Comparison of ENCODE assay signal across 20 cellular contexts in the genomic region with DNA sequence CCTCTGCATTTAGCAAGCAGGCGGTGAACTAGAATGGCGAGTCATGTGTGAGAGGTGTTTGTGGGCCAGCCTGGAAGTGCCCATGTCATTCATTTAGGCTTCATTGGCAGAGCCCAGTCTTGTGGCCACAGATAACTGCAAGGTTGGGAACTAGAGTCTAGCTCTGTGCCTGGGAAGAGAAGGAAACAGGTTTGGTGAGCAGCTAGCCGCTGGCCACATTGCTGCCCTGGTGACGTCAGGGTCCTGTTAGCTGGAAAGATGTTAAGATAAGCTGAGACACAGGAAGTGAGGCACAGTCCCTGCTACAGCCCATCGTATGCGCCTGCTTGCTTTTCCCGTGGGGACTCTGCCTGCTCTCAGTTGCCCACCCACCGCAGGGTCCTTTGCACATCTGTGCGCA.
DNase-seq lines count a peak whose midpoint lies in the region; ATAC-seq and TF ChIP-seq lines count a peak whose summit lies in the region.
"Had no signal": no experiment of that assay in that cellular context is flagged by ENCODE, and none has a peak within 500 bp of the region (broad histone marks: within the 10 kb centered on the region; RNA-seq: fewer than 3 reads in every experiment).

No MANE protein-coding gene starts in this region.

- no peak overlapping the region for H3K27ac Mint-ChIP-seq in activated CD8-positive, alpha-beta T cell treated with anti-CD3 and anti-CD28 coated beads, Interleukin-2, amount 10 ng/mL, durations not matched to agents 7 days and 5 days
- H3K27ac Mint-ChIP-seq in natural killer cell = peak overlapping the region in 1 of 2 donors; percentile 19

- TF ChIP-seq EP300 in suprapubic skin (IDR thresholded peaks at IDR 0.05) = no peak

- POLR2A ChIA-PET in HEK293 (lab: Yijun Ruan, JAX) = no interaction called here
- POLR2A ChIA-PET in activated CD8-positive, alpha-beta T cell treated with anti-CD3 and anti-CD28 coated beads, Interleukin-2, amount 10 ng/mL, durations not matched to agents 7 days and 5 days (lab: Charles Lee) = no interaction called here

- CTCF ChIA-PET in HEK293 (lab: Yijun Ruan, JAX) = interaction anchor here (0.6 kb wide), 1 partner anchor 433 kb away, joined by 4 read pairs; no protein-coding TSS in a partner anchor
- CTCF ChIA-PET in activated CD8-positive, alpha-beta T cell treated with anti-CD3 and anti-CD28 coated beads, Interleukin-2, amount 10 ng/mL, durations not matched to agents 7 days and 5 days (lab: Charles Lee) = interaction anchor here (0.6 kb wide), 1 partner anchor 320 kb away, joined by 4 read pairs; no protein-coding TSS in a partner anchor

- H3K27me3 ChIP-seq in suprapubic skin = no peaks in the 10 kb centered on the region

- no peaks in the 10 kb centered on the region; the same call in 1 of the 2 replicates for H3K9me3 ChIP-seq in HEK293 (ENCODE audit: control insufficient read depth, insufficient read depth, low read depth, low read length)
- no peaks in the 10 kb centered on the region for H3K9me3 ChIP-seq in suprapubic skin

- no peaks in the 10 kb centered on the region for H3K36me3 ChIP-seq in HEK293 (ENCODE audit: control insufficient read depth in 2 of 2, insufficient read depth in 1 of 2, low read length in 2 of 2)
- H3K36me3 ChIP-seq in suprapubic skin = no peaks in the 10 kb centered on the region
- H3K36me3 ChIP-seq: WERI-Rb-1 had no signal

- TF ChIP-seq CTCF in HEK293 (tag by site-specific recombination; IDR thresholded peaks at IDR 0.05) = no peak
- no peak for TF ChIP-seq CTCF in natural killer cell (IDR thresholded peaks at IDR 0.05)
- no peak for TF ChIP-seq CTCF in suprapubic skin (IDR thresholded peaks at IDR 0.05)

- no peaks in the 10 kb centered on the region for H3K36me3 Mint-ChIP-seq in activated CD8-positive, alpha-beta T cell treated with anti-CD3 and anti-CD28 coated beads, Interleukin-2, amount 10 ng/mL, durations not matched to agents 7 days and 5 days (ENCODE audit: low read depth)
- H3K36me3 Mint-ChIP-seq in natural killer cell = no peaks in the 10 kb centered on the region

- H3K4me3 ChIP-seq in HEK293 (ENCODE audit: low read depth, low read length) (no peak overlapping the region), suprapubic skin (no peak overlapping the region)
- H3K4me3 ChIP-seq: GM12878 had no signal

- H3K27ac ChIP-seq in HEK293 (ENCODE audit: extremely low read depth, low read depth, low read length) (peak overlapping the region; percentile 45; the same call in 1 of the 2 replicates), suprapubic skin (no peak overlapping the region)
- H3K27ac ChIP-seq: WERI-Rb-1 had no signal

- intact Hi-C loops in natural killer cell (cut with micrococcal nuclease) = no loop called here

- H3K4me1 Mint-ChIP-seq in activated CD8-positive, alpha-beta T cell treated with anti-CD3 and anti-CD28 coated beads, Interleukin-2, amount 10 ng/mL, durations not matched to agents 7 days and 5 days (ENCODE audit: low read depth) = peaks cover 13% of the 10 kb centered on the region
- peaks cover 35 to 37% of the 10 kb centered on the region in 2 donors for H3K4me1 Mint-ChIP-seq in natural killer cell

- peak; percentile 14 to 27 for DNase-seq in activated CD4-positive, alpha-beta T cell treated with anti-CD3 and anti-CD28 coated beads, Interleukin-2, amount 50 U/mL, for 48 hours
- no peak for DNase-seq in activated CD4-positive, alpha-beta T cell treated with anti-CD3 and anti-CD28 coated beads for 1 hour
- DNase-seq in activated CD8-positive, alpha-beta T cell treated with anti-CD3 and anti-CD28 coated beads, Interleukin-2, amount 10 ng/mL, durations not matched to agents 7 days and 5 days = no peak
- DNase-seq in natural killer cell (no peak), foreskin melanocyte (no peak), suprapubic skin (ENCODE audit: low spot score in 2 of 2) (no peak), NCI-H510A treated with DMSO at 0.1 percent for 48 hours (lab: John Stamatoyannopoulos, UW) (no peak)
- DNase-seq: ACHN; activated naive CD4-positive, alpha-beta T cell; DMS 273 treated with DMSO at 0.1 percent for 48 hours; Karpas-422; left ventricle myocardium superior; NCI-H2081; NCI-H82; SHP77; small intestine; WERI-Rb-1 had no signal

- H3K4me1 ChIP-seq in HEK293 (ENCODE audit: control insufficient read depth, insufficient read depth, low read length) (peaks cover 14% of the 10 kb centered on the region), suprapubic skin (peaks cover 20% of the 10 kb centered on the region)

- no peak overlapping the region for H3K4me3 Mint-ChIP-seq in activated CD8-positive, alpha-beta T cell treated with anti-CD3 and anti-CD28 coated beads, Interleukin-2, amount 10 ng/mL, durations not matched to agents 7 days and 5 days
- H3K4me3 Mint-ChIP-seq in natural killer cell = no peak overlapping the region
- H3K4me3 Mint-ChIP-seq: central memory CD8-positive, alpha-beta T cell had no signal

- ATAC-seq in activated CD8-positive, alpha-beta T cell treated with anti-CD3 and anti-CD28 coated beads, Interleukin-2, amount 10 ng/mL, durations not matched to agents 7 days and 5 days = peak; percentile 36
- peak in 2 of 3 donors; percentile 29 to 30 for ATAC-seq in natural killer cell
- ATAC-seq: GM12878, left ventricle myocardium superior had no signal

- no peak for TF ChIP-seq POLR2A in suprapubic skin (IDR thresholded peaks at IDR 0.05)

- no peaks in the 10 kb centered on the region for H3K27me3 Mint-ChIP-seq in activated CD8-positive, alpha-beta T cell treated with anti-CD3 and anti-CD28 coated beads, Interleukin-2, amount 10 ng/mL, durations not matched to agents 7 days and 5 days (ENCODE audit: low read depth)
- no peaks in the 10 kb centered on the region for H3K27me3 Mint-ChIP-seq in natural killer cell (ENCODE audit: low read depth in 2 of 2)
- H3K27me3 Mint-ChIP-seq: central memory CD8-positive, alpha-beta T cell had no signal

- WGBS in suprapubic skin = 73% methylated on average over 8 of the region's 9 CpGs

- H3K9me3 Mint-ChIP-seq in activated CD8-positive, alpha-beta T cell treated with anti-CD3 and anti-CD28 coated beads, Interleukin-2, amount 10 ng/mL, durations not matched to agents 7 days and 5 days (ENCODE audit: insufficient read depth) = no peaks in the 10 kb centered on the region
- no peaks in the 10 kb centered on the region for H3K9me3 Mint-ChIP-seq in natural killer cell
- H3K9me3 Mint-ChIP-seq: central memory CD8-positive, alpha-beta T cell had no signal

TF ChIP-seq in HEK293, 187 proteins besides CTCF, POLR2A, EP300 and RAD21 (continues in another document):
- TF ChIP-seq, protein P1, sequence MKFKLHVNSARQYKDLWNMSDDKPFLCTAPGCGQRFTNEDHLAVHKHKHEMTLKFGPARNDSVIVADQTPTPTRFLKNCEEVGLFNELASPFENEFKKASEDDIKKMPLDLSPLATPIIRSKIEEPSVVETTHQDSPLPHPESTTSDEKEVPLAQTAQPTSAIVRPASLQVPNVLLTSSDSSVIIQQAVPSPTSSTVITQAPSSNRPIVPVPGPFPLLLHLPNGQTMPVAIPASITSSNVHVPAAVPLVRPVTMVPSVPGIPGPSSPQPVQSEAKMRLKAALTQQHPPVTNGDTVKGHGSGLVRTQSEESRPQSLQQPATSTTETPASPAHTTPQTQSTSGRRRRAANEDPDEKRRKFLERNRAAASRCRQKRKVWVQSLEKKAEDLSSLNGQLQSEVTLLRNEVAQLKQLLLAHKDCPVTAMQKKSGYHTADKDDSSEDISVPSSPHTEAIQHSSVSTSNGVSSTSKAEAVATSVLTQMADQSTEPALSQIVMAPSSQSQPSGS (tag by site-specific recombination; IDR thresholded peaks at IDR 0.05; ENCODE audit: low read depth) = peak; percentile 58; the same call in 1 of the 2 replicates
- no peak for TF ChIP-seq ZNF747 (tag by site-specific recombination; IDR thresholded peaks at IDR 0.05)
- TF ChIP-seq ZNF621 (tag by site-specific recombination; IDR thresholded peaks at IDR 0.05) = no peak
- TF ChIP-seq ZNF791 (tag by site-specific recombination; IDR thresholded peaks at IDR 0.05) = no peak
- TF ChIP-seq ZNF560 (tag by site-specific recombination; IDR thresholded peaks at IDR 0.05; ENCODE audit: borderline replicate concordance) = no peak
- TF ChIP-seq ZXDB (tag by site-specific recombination; IDR thresholded peaks at IDR 0.05) = no peak
- no peak for TF ChIP-seq ZNF792 (tag by site-specific recombination; IDR thresholded peaks at IDR 0.05)
- TF ChIP-seq FEZF1 (tag by site-specific recombination; IDR thresholded peaks at IDR 0.05) = peak; percentile 69
- TF ChIP-seq TRIM28 (IDR thresholded peaks at IDR 0.05; ENCODE audit: borderline replicate concordance, low read length) = 0 out of 2 replicates have a peak, but pooled peaks have one; percentile 20
- peak; percentile 69 for TF ChIP-seq ZNF629 (tag by site-specific recombination; IDR thresholded peaks at IDR 0.05)
- no peak for TF ChIP-seq ZNF274 (IDR thresholded peaks at IDR 0.05; ENCODE audit: low read length)
- no peak for TF ChIP-seq ZNF274 (tag by site-specific recombination; IDR thresholded peaks at IDR 0.05; ENCODE audit: borderline replicate concordance)
- TF ChIP-seq ZNF423 (tag by site-specific recombination; IDR thresholded peaks at IDR 0.05) = no peak
- TF ChIP-seq, protein P2, sequence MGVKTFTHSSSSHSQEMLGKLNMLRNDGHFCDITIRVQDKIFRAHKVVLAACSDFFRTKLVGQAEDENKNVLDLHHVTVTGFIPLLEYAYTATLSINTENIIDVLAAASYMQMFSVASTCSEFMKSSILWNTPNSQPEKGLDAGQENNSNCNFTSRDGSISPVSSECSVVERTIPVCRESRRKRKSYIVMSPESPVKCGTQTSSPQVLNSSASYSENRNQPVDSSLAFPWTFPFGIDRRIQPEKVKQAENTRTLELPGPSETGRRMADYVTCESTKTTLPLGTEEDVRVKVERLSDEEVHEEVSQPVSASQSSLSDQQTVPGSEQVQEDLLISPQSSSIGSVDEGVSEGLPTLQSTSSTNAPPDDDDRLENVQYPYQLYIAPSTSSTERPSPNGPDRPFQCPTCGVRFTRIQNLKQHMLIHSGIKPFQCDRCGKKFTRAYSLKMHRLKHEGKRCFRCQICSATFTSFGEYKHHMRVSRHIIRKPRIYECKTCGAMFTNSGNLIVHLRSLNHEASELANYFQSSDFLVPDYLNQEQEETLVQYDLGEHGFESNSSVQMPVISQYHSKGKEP (tag by site-specific recombination; IDR thresholded peaks at IDR 0.05) = no peak
- no peak for TF ChIP-seq ZNF776 (tag by site-specific recombination; IDR thresholded peaks at IDR 0.05; ENCODE audit: borderline replicate concordance)
- no peak for TF ChIP-seq ZNF335 (tag by site-specific recombination; conservative IDR thresholded peaks at IDR 0.05)
- TF ChIP-seq ZNF624 (tag by site-specific recombination; IDR thresholded peaks at IDR 0.05) = no peak

Comparison
In these comparisons a context has a peak if more than half of its experiments do, and no peak if none do; other contexts are left out.
1. DNase-seq: peak in activated CD4-positive, alpha-beta T cell treated with anti-CD3 and anti-CD28 coated beads, Interleukin-2, amount 50 U/mL, for 48 hours (2 of 2); none in activated CD4-positive, alpha-beta T cell treated with anti-CD3 and anti-CD28 coated beads for 1 hour (single experiment), activated CD8-positive, alpha-beta T cell treated with anti-CD3 and anti-CD28 coated beads, Interleukin-2, amount 10 ng/mL, durations not matched to agents 7 days and 5 days (single experiment), natural killer cell (single experiment), foreskin melanocyte (single experiment), suprapubic skin (0 of 2) and NCI-H510A treated with DMSO at 0.1 percent for 48 hours (single experiment).